ENCODE assay signal across 15 cellular contexts in the genomic region with DNA sequence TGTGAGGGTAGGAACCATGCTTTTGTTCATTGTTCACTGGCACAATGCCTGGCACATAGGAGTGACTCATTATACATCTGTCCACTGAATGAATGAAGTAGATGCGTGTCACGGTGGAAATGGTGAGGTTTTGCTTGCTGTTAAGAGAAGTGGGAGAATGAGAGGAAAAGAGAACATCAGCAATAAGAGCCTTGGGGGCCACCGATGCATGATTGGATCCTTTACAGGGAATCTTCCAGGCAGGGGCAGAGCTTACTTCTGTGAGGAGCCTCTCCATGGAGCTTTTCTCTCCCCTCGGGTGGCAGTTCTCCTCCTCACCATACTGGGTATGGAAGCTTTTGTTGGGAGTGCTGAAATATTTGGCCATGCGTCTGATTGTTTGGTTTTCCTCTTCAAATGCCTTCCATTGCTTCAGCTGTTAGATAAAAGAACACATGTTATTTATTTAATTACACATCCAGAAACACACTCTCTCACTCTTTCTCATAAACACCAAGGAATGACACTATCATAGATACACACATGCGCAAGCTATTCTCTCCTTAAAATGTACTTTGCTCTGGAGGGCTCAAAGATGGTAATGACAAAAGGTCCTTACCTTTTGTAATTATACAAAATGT.
DNase-seq lines count a peak whose midpoint lies in the region; ATAC-seq and TF ChIP-seq lines count a peak whose summit lies in the region.
"Had no signal": no experiment of that assay in that cellular context is flagged by ENCODE, and none has a peak within 500 bp of the region (broad histone marks: within the 10 kb centered on the region; RNA-seq: fewer than 3 reads in every experiment).

No MANE protein-coding gene starts in this region.

- H3K27ac Mint-ChIP-seq in neural crest cell (ENCODE audit: unreplicated experiment), result peak overlapping the region; percentile 47
- H3K27ac Mint-ChIP-seq: CD8-positive, alpha-beta T cell; T-helper 1 cell treated with Interleukin-12 subunit alpha and Interleukin-12 subunit beta and Interleukin-4 antibody, amounts not matched to agents 30 μg/mL and 1 μg/mL, for 36 hours had no signal

- H3K4me1 Mint-ChIP-seq in neural crest cell, result peaks cover 15% of the 10 kb centered on the region

- no peak overlapping the region for H3K4me3 Mint-ChIP-seq in neural crest cell
- H3K4me3 Mint-ChIP-seq: CD8-positive, alpha-beta T cell; T-helper 1 cell treated with Interleukin-12 subunit alpha and Interleukin-12 subunit beta and Interleukin-4 antibody, amounts not matched to agents 30 μg/mL and 1 μg/mL, for 36 hours had no signal

- TF ChIP-seq CTCF in neural crest cell (conservative IDR thresholded peaks at IDR 0.05), result no peak

- ATAC-seq in HG02973 (IDR thresholded peaks at IDR 0.05; ENCODE audit: unreplicated experiment), result no peak
- ATAC-seq in GM18870 (IDR thresholded peaks at IDR 0.05; ENCODE audit: unreplicated experiment), result no peak
- ATAC-seq: CD8-positive, alpha-beta T cell; GM12878; HCT116; K562; SK-N-SH treated with all-trans-retinoic acid at 6 μM for 48 hours had no signal

- H3K4me1 ChIP-seq in SJSA1 (replicated peaks), result peaks cover 58% of the 10 kb centered on the region

- in situ Hi-C loops in ACHN (cut with HindIII; ENCODE audit: low pct_ligation_motif_present, low pct_unique_long_range_greater_than_20kb, low sequenced_read_pairs), result no loop called here

- no peaks in the 10 kb centered on the region for H3K9me3 Mint-ChIP-seq in neural crest cell
- H3K9me3 Mint-ChIP-seq: CD8-positive, alpha-beta T cell; T-helper 1 cell treated with Interleukin-12 subunit alpha and Interleukin-12 subunit beta and Interleukin-4 antibody, amounts not matched to agents 30 μg/mL and 1 μg/mL, for 36 hours had no signal

- H3K27me3 ChIP-seq in SJSA1 (replicated peaks), result no peaks in the 10 kb centered on the region

- H3K36me3 Mint-ChIP-seq in neural crest cell (ENCODE audit: low read depth), result no peaks in the 10 kb centered on the region
- H3K36me3 Mint-ChIP-seq: CD8-positive, alpha-beta T cell had no signal

- DNase-seq in DMS53 treated with DMSO at 0.1 percent for 48 hours (lab: John Stamatoyannopoulos, UW; ENCODE audit: unreplicated experiment) (peak; percentile 11), LHCN-M2 (ENCODE audit: low read depth) (peak; percentile 78), SJSA1 (ENCODE audit: low read depth in 1 of 2, low spot score in 2 of 2) (peak in 1 of 2 experiments; percentile 65), neural crest cell (ENCODE audit: low read depth, low spot score) (no peak), ACHN (no peak)
- DNase-seq: NCI-H2227 treated with DMSO at 0.1 percent for 48 hours had no signal

- H3K36me3 ChIP-seq in SJSA1, result no peaks in the 10 kb centered on the region

- H3K9me3 ChIP-seq in SJSA1 (replicated peaks), result no peaks in the 10 kb centered on the region

- peak overlapping the region; percentile 26 for H3K27ac ChIP-seq in SJSA1
- H3K27ac ChIP-seq: HL-60 had no signal

- H3K27me3 Mint-ChIP-seq in neural crest cell (ENCODE audit: low read depth), result no peaks in the 10 kb centered on the region

- no peak overlapping the region for H3K4me3 ChIP-seq in SJSA1
- H3K4me3 ChIP-seq: GM12878, K562 had no signal

Comparison
In these comparisons a context has a peak if more than half of its experiments do, and no peak if none do; other contexts are left out.
1. DNase-seq: peak in DMS53 treated with DMSO at 0.1 percent for 48 hours (single experiment) and LHCN-M2 (single experiment); none in neural crest cell (single experiment) and ACHN (single experiment).